15 cellular contexts compared by ENCODE assay signal in the genomic region with DNA sequence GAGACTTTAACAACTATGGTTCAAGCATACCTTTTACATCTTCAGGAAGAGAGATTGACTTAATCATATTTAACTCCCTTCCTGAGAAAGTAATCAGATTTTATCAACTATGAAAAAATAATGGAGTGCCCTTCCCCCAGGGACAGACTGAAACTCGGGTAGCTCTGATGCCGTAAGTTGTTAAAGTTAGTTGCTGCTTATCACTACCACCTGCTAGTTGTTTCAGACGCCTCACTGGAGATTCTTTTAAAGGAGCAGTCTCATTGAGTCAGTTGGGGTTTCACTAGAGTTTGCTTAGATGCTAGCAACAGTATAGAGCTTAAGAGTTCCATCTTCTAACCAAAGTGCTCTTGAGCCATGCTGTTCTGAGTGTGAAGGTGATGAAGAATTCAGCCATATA.
"Had no signal": no experiment of that assay in that cellular context is flagged by ENCODE, and none has a peak within 500 bp of the region (broad histone marks: within the 10 kb centered on the region; RNA-seq: fewer than 3 reads in every experiment).

No MANE protein-coding gene starts in this region.

- H3K4me1 Mint-ChIP-seq: neural crest cell had no signal

- H3K4me3 ChIP-seq: body of pancreas, esophagus muscularis mucosa, pancreas, testis had no signal

- H3K9me3 Mint-ChIP-seq: activated T-helper 1 cell treated with anti-CD3 and anti-CD28 coated beads, Interleukin-12 subunit alpha, Interleukin-12 subunit beta, Interleukin-2, Interleukin-4 antibody, amounts not matched to agents 30 ng/mL and 10 ng/mL and 1 ng/mL, durations not matched to agents 14 hours and 24 hours and 36 hours; neural crest cell; stimulated activated naive CD8-positive, alpha-beta T cell treated with anti-CD3 and anti-CD28 coated beads, Interleukin-15, amount 100 ng/mL, for 72 hours; T-helper 2 cell treated with Interferon-gamma antibody and Interleukin-4, amounts not matched to agents 5 μg/mL and 100 μg/mL, for 36 hours had no signal

- H3K4me1 ChIP-seq: body of pancreas, pancreas, testis had no signal

- H3K27me3 Mint-ChIP-seq: stimulated activated naive CD8-positive, alpha-beta T cell treated with anti-CD3 and anti-CD28 coated beads, Interleukin-15, amount 100 ng/mL, for 72 hours had no signal

- H3K4me3 Mint-ChIP-seq: activated T-helper 1 cell treated with anti-CD3 and anti-CD28 coated beads, Interleukin-12 subunit alpha, Interleukin-12 subunit beta, Interleukin-2, Interleukin-4 antibody, amounts not matched to agents 30 ng/mL and 10 ng/mL and 1 ng/mL, durations not matched to agents 14 hours and 24 hours and 36 hours; neural crest cell; stimulated activated naive CD8-positive, alpha-beta T cell treated with anti-CD3 and anti-CD28 coated beads, Interleukin-15, amount 100 ng/mL, for 72 hours; T-helper 2 cell treated with Interferon-gamma antibody and Interleukin-4, amounts not matched to agents 5 μg/mL and 100 μg/mL, for 36 hours had no signal

- DNase-seq: activated CD4-positive, alpha-beta T cell treated with anti-CD3 and anti-CD28 coated beads, Interleukin-2, amount 50 U/mL, for 4 hours; activated CD4-positive, CD25-positive, alpha-beta regulatory T cell treated with anti-CD3 and anti-CD28 coated beads, Interleukin-2, amount 50 U/mL, for 72 hours; activated naive CD4-positive, alpha-beta T cell treated with Interleukin-2 at 50 U/mL for 16 hours; amniotic stem cell; body of pancreas; cerebellar nuclear complex; pancreas; stimulated activated CD4-positive, alpha-beta T cell treated with anti-CD3 and anti-CD28 coated beads, Interleukin-15, amount 100 ng/mL, for 24 hours; stimulated activated CD4-positive, alpha-beta T cell treated with anti-CD3 and anti-CD28 coated beads, Interleukin-4, amount 100 ng/mL, for 24 hours; stimulated activated naive CD8-positive, alpha-beta T cell treated with anti-CD3 and anti-CD28 coated beads, Interleukin-15, amount 100 ng/mL, for 72 hours; testis had no signal

- H3K27me3 ChIP-seq: body of pancreas, esophagus muscularis mucosa, pancreas, testis had no signal

- H3K27ac ChIP-seq: body of pancreas, esophagus muscularis mucosa, pancreas, testis had no signal

- H3K27ac Mint-ChIP-seq: activated T-helper 1 cell treated with anti-CD3 and anti-CD28 coated beads, Interleukin-12 subunit alpha, Interleukin-12 subunit beta, Interleukin-2, Interleukin-4 antibody, amounts not matched to agents 30 ng/mL and 10 ng/mL and 1 ng/mL, durations not matched to agents 14 hours and 24 hours and 36 hours; T-helper 2 cell treated with Interferon-gamma antibody and Interleukin-4, amounts not matched to agents 5 μg/mL and 100 μg/mL, for 36 hours had no signal

- H3K9me3 ChIP-seq: body of pancreas, esophagus muscularis mucosa, pancreas, testis had no signal

- ATAC-seq: body of pancreas; pancreas; stimulated activated naive CD8-positive, alpha-beta T cell treated with anti-CD3 and anti-CD28 coated beads, Interleukin-15, amount 100 ng/mL, for 72 hours had no signal
